ENCODE assay signal across 9 cellular contexts in genomic region chr1:207750901-207751300, GRCh38. TPM values are rescaled to one million over a fixed set of nuclear protein-coding genes. Genes with fewer than 3 reads are reported as not detected.
DNase-seq lines count a peak whose midpoint lies in the region; ATAC-seq, FAIRE-seq and TF ChIP-seq lines count a peak whose summit lies in the region.
"Had no signal": no experiment of that assay in that cellular context is flagged by ENCODE, and none has a peak within 500 bp of the region (broad histone marks: within the 10 kb centered on the region; RNA-seq: fewer than 3 reads in every experiment).

No MANE protein-coding gene starts in this region.

- POLR2A ChIA-PET in naive thymus-derived CD4-positive, alpha-beta T cell (lab: Charles Lee), result interaction anchor here (1.0 to 1.1 kb wide), 2 partner anchors 45 to 118 kb away, joined by 3 to 4 read pairs; no protein-coding TSS in a partner anchor

- H3K4me3 ChIP-seq in AG10803 (ENCODE audit: low read length) (peak overlapping the region; percentile 91), HUES64 (ENCODE audit: low read length) (peak overlapping the region; percentile 78)
- peak overlapping the region; percentile 92 for H3K4me3 ChIP-seq in naive thymus-derived CD4-positive, alpha-beta T cell (ENCODE audit: low read length)

- H3K27ac ChIP-seq in HUES64 (ENCODE audit: low read depth, low read length), result no peak overlapping the region
- H3K27ac ChIP-seq in naive thymus-derived CD4-positive, alpha-beta T cell (ENCODE audit: low read depth, low read length), result peak overlapping the region; percentile 90

- no peak for ATAC-seq in central memory CD8-positive, alpha-beta T cell (replicated peaks; ENCODE audit: extremely low read depth, poor library complexity, severe bottlenecking)
- no peak for ATAC-seq in naive thymus-derived CD4-positive, alpha-beta T cell
- no peak for ATAC-seq in HG02885 (IDR thresholded peaks at IDR 0.05; ENCODE audit: poor library complexity, unreplicated experiment)

- no peaks in the 10 kb centered on the region for H3K27me3 ChIP-seq in HUES64 (ENCODE audit: insufficient read depth, low read length)
- H3K27me3 ChIP-seq in naive thymus-derived CD4-positive, alpha-beta T cell (ENCODE audit: control insufficient read depth in 2 of 2, insufficient read depth in 2 of 2, low read length in 2 of 2), result no peaks in the 10 kb centered on the region

- no peak for FAIRE-seq in urothelium cell line (lab: Jason Lieb, UNC)

- no peaks in the 10 kb centered on the region for H3K36me3 ChIP-seq in HUES64 (ENCODE audit: insufficient read depth, low read length)
- H3K36me3 ChIP-seq in naive thymus-derived CD4-positive, alpha-beta T cell (ENCODE audit: control insufficient read depth in 2 of 3, insufficient read depth in 3 of 3, low read length in 3 of 3), result peaks cover 0 to 8% (median 0%) of the 10 kb centered on the region in 3 experiments

- WGBS in HUES64, result 81% methylated on average over 5 of the region's 5 CpGs

- no peak overlapping the region for H3K9ac ChIP-seq in HUES64 (ENCODE audit: low read depth, low read length)

- H3K9me3 ChIP-seq in HUES64 (ENCODE audit: insufficient read depth, low read depth, low read length), result no peaks in the 10 kb centered on the region
- H3K9me3 ChIP-seq in naive thymus-derived CD4-positive, alpha-beta T cell (ENCODE audit: control insufficient read depth in 2 of 3, low read length in 3 of 3), result no peaks in the 10 kb centered on the region

- peak overlapping the region; percentile 95 for H3K4me3 Mint-ChIP-seq in central memory CD8-positive, alpha-beta T cell
- H3K4me3 Mint-ChIP-seq in naive thymus-derived CD4-positive, alpha-beta T cell, result peak overlapping the region; percentile 94 to 100 (median 99)

- DNase-seq in AG10803 (ENCODE audit: low read depth) (no peak), iPS-NIHi11 (ENCODE audit: low spot score) (no peak), amniotic stem cell (lab: John Stamatoyannopoulos, UW) (no peak), urothelium cell line (ENCODE audit: low spot score) (no peak)
- no peak for DNase-seq in central memory CD8-positive, alpha-beta T cell (ENCODE audit: low spot score in 2 of 2)
- no peak for DNase-seq in naive thymus-derived CD4-positive, alpha-beta T cell
- DNase-seq: RPMI8226 had no signal

- H3K4me1 Mint-ChIP-seq in central memory CD8-positive, alpha-beta T cell, result peaks cover 51% of the 10 kb centered on the region
- H3K4me1 Mint-ChIP-seq in naive thymus-derived CD4-positive, alpha-beta T cell, result peaks cover 48 to 83% (median 76%) of the 10 kb centered on the region in 7 donors

- intact Hi-C loops in naive thymus-derived CD4-positive, alpha-beta T cell (cut with micrococcal nuclease), result loop anchor here (1.0 to 10.0 kb wide), 6 partner anchors 46 to 1116 kb away; partner anchors contain the start of genes CD55 (in 1 of the 2), CR1L (in 1 of the 2) and DYRK3 (in 1 of the 2)

- H3K27ac Mint-ChIP-seq in central memory CD8-positive, alpha-beta T cell (ENCODE audit: low read depth), result peak overlapping the region; percentile 95
- peak overlapping the region; percentile 96 to 99 (median 97) for H3K27ac Mint-ChIP-seq in naive thymus-derived CD4-positive, alpha-beta T cell

- H3K36me3 Mint-ChIP-seq in central memory CD8-positive, alpha-beta T cell (ENCODE audit: insufficient read depth), result peaks cover 9% of the 10 kb centered on the region
- peaks cover 0 to 5% (median 3%) of the 10 kb centered on the region in 5 donors for H3K36me3 Mint-ChIP-seq in naive thymus-derived CD4-positive, alpha-beta T cell

- no peaks in the 10 kb centered on the region for H3K27me3 Mint-ChIP-seq in central memory CD8-positive, alpha-beta T cell
- peaks cover 0 to 2% (median 0%) of the 10 kb centered on the region in 5 donors for H3K27me3 Mint-ChIP-seq in naive thymus-derived CD4-positive, alpha-beta T cell

- TF ChIP-seq CTCF in AG10803 (conservative IDR thresholded peaks at IDR 0.05; ENCODE audit: low read length), result no peak

- H3K4me1 ChIP-seq in HUES64 (ENCODE audit: insufficient read depth, low read length), result peaks cover 33% of the 10 kb centered on the region
- H3K4me1 ChIP-seq in naive thymus-derived CD4-positive, alpha-beta T cell (ENCODE audit: control insufficient read depth in 2 of 2, insufficient read depth in 2 of 2, low read length in 2 of 2), result peaks cover 27 to 50% of the 10 kb centered on the region in 2 donors

- CTCF ChIA-PET in naive thymus-derived CD4-positive, alpha-beta T cell (lab: Charles Lee), result interaction anchor here (0.7 kb wide), 1 partner anchor 21 kb away, joined by 3 read pairs; no protein-coding TSS in a partner anchor

- H3K9me3 Mint-ChIP-seq in central memory CD8-positive, alpha-beta T cell, result no peaks in the 10 kb centered on the region
- peaks cover 0 to 1% (median 0%) of the 10 kb centered on the region in 11 donors for H3K9me3 Mint-ChIP-seq in naive thymus-derived CD4-positive, alpha-beta T cell

RNA-seq across cellular contexts. Expression of gene CD46, which starts 1.0 kb away (rescaled TPM):
- 55.8 TPM for polyA plus RNA-seq in HUES64 (2013, experiment 1 of 2)
- 67.6 TPM for polyA plus RNA-seq in HUES64 (2013, experiment 2 of 2)
- 100 to 1,000 TPM; 121 to 216 (median 127) TPM for total RNA-seq in naive thymus-derived CD4-positive, alpha-beta T cell
- polyA plus RNA-seq in naive thymus-derived CD4-positive, alpha-beta T cell, result 100 to 1,000 TPM; 109 to 165 TPM
